In the genomic region with DNA sequence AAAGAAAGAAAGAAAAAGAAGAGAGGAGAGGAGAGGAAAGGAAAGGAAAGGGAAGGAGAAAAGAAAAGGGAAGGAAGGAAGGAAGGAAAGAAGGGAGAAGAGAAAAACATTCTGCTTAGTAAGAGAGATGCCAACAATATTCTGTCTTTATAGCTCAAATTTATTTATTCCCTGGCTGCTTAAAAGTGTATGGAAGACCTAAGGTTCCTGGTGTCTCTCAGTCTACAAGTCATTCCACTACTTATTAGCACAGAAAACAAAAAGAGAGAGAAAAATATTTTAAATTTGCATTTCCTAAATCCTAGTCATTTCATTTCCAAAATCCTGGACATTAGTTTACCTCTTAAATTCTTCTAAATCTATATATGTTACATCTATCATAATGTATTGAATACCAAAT, we compare ENCODE assay signal across 21 cellular contexts. TPM values are rescaled to one million over a fixed set of nuclear protein-coding genes. Genes with fewer than 3 reads are reported as not detected.
DNase-seq lines count a peak whose midpoint lies in the region; ATAC-seq, FAIRE-seq and TF ChIP-seq lines count a peak whose summit lies in the region.
"Had no signal": no experiment of that assay in that cellular context is flagged by ENCODE, and none has a peak within 500 bp of the region (broad histone marks: within the 10 kb centered on the region; RNA-seq: fewer than 3 reads in every experiment).

No MANE protein-coding gene starts in this region.

- no peak for ATAC-seq in HepG2
- no peak for ATAC-seq in right lobe of liver
- no peak for ATAC-seq in K562
- ATAC-seq: CD8-positive, alpha-beta T cell had no signal

- no peak overlapping the region for H3K4me3 ChIP-seq in HepG2 (replicated peaks in 1 of 3; ENCODE audit: insufficient read depth in 1 of 3, low read depth in 2 of 3, low read length in 3 of 3)
- H3K4me3 ChIP-seq in right lobe of liver: no peak overlapping the region
- no peak overlapping the region for H3K4me3 ChIP-seq in K562
- H3K4me3 ChIP-seq: BLaER1 treated with 17β-estradiol and CSF1 and Interleukin-3, amounts not matched to agents 10 nM and 100 nM had no signal

- H3K9me3 ChIP-seq in HepG2 (ENCODE audit: low read length) (no peaks in the 10 kb centered on the region), right lobe of liver (no peaks in the 10 kb centered on the region), K562 (replicated peaks; ENCODE audit: control insufficient read depth, insufficient read depth, low read depth, low read length) (no peaks in the 10 kb centered on the region)
- H3K9me3 ChIP-seq: Caco-2 had no signal

- TF ChIP-seq EP300 in HepG2 (IDR thresholded peaks at IDR 0.05; ENCODE audit: low read depth in 2 of 2, low read length in 2 of 2) (no peak), HepG2 (CRISPR knock-in tag; IDR thresholded peaks at IDR 0.05; ENCODE audit: borderline replicate concordance) (no peak), K562 (IDR thresholded peaks at IDR 0.05; ENCODE audit: low read length) (no peak)

- H2AFZ ChIP-seq in HepG2 (ENCODE audit: low read length): no peak overlapping the region
- H2AFZ ChIP-seq in K562 (ENCODE audit: low read depth, low read length): no peak overlapping the region

- H4K20me1 ChIP-seq in HepG2 (ENCODE audit: insufficient read depth, low read length): no peaks in the 10 kb centered on the region
- no peaks in the 10 kb centered on the region for H4K20me1 ChIP-seq in K562 (replicated peaks; ENCODE audit: control insufficient read depth, insufficient read depth, low read length)
- H4K20me1 ChIP-seq: BLaER1 treated with 17β-estradiol and CSF1 and Interleukin-3, amounts not matched to agents 10 nM and 100 nM had no signal

- CTCF ChIA-PET in HepG2 (lab: Yijun Ruan, JAX; ENCODE audit: low intra/inter-chr PET ratio, low total read pairs): no interaction called here
- CTCF ChIA-PET in K562 (lab: Yijun Ruan, JAX; ENCODE audit: low intra/inter-chr PET ratio): no interaction called here

- H3K27me3 ChIP-seq in HepG2 (ENCODE audit: control insufficient read depth in 1 of 2, insufficient read depth in 2 of 2, low read length in 2 of 2): no peaks in the 10 kb centered on the region
- H3K27me3 ChIP-seq in right lobe of liver: no peaks in the 10 kb centered on the region
- no peaks in the 10 kb centered on the region for H3K27me3 ChIP-seq in K562 (ENCODE audit: control insufficient read depth in 2 of 2, insufficient read depth in 2 of 2, low read length in 2 of 2)
- H3K27me3 ChIP-seq: BLaER1 treated with 17β-estradiol and CSF1 and Interleukin-3, amounts not matched to agents 10 nM and 100 nM had no signal

- in situ Hi-C loops in HepG2 (cut with HindIII; ENCODE audit: extremely low pct_ligation_motif_present, low pct_unique_long_range_greater_than_20kb): no loop called here
- in situ Hi-C loops in K562 (cut with MboI): no loop called here

- FAIRE-seq in HepG2 (lab: Jason Lieb, UNC): no peak
- no peak for FAIRE-seq in K562 (lab: Jason Lieb, UNC)
- FAIRE-seq: A204.1, D721Med, GM12891 had no signal

- no peak overlapping the region for H3K27ac ChIP-seq in HepG2 (ENCODE audit: extremely low read length, insufficient read depth, low read length)
- H3K27ac ChIP-seq in right lobe of liver: no peak overlapping the region
- H3K27ac ChIP-seq in K562 (ENCODE audit: extremely low read depth, low read depth, low read length): no peak overlapping the region
- H3K27ac ChIP-seq: BLaER1 treated with 17β-estradiol and CSF1 and Interleukin-3, amounts not matched to agents 10 nM and 100 nM; C4-2B had no signal

- TF ChIP-seq RAD21 in HepG2 (CRISPR knock-in tag; IDR thresholded peaks at IDR 0.05): no peak
- no peak for TF ChIP-seq RAD21 in K562 (CRISPR knock-in tag; conservative IDR thresholded peaks at IDR 0.05 in 1 of 2, IDR thresholded peaks at IDR 0.05 in 1 of 2)

- POLR2A ChIA-PET in HepG2 (lab: Yijun Ruan, JAX): no interaction called here
- POLR2A ChIA-PET in K562 (lab: Yijun Ruan, JAX): interaction anchor here (1.0 kb wide), 1 partner anchor 18 kb away, joined by 3 read pairs; no protein-coding TSS in a partner anchor

- no peak overlapping the region for H3K4me2 ChIP-seq in HepG2 (ENCODE audit: low read depth, low read length)
- no peak overlapping the region for H3K4me2 ChIP-seq in K562 (ENCODE audit: insufficient read depth, low read length)
- H3K4me2 ChIP-seq: BLaER1 treated with 17β-estradiol and CSF1 and Interleukin-3, amounts not matched to agents 10 nM and 100 nM had no signal

- no peaks in the 10 kb centered on the region for H3K4me1 ChIP-seq in HepG2 (ENCODE audit: insufficient read depth, low read length)
- H3K4me1 ChIP-seq in right lobe of liver: no peaks in the 10 kb centered on the region
- no peaks in the 10 kb centered on the region for H3K4me1 ChIP-seq in K562 (replicated peaks in 1 of 2; ENCODE audit: control insufficient read depth in 2 of 2, insufficient read depth in 2 of 2, low read length in 2 of 2)
- H3K4me1 ChIP-seq: Caco-2 had no signal

- TF ChIP-seq POLR2A in HepG2 (IDR thresholded peaks at IDR 0.05; ENCODE audit: insufficient read depth in 1 of 2, low read depth in 2 of 2, low read length in 2 of 2) (no peak), right lobe of liver (IDR thresholded peaks at IDR 0.05) (no peak), K562 (conservative IDR thresholded peaks at IDR 0.05) (no peak)

- H3K9me1 ChIP-seq in K562 (ENCODE audit: control insufficient read depth, insufficient read depth, low read length): no peaks in the 10 kb centered on the region

- TF ChIP-seq CTCF in HepG2 (CRISPR knock-in tag; IDR thresholded peaks at IDR 0.05) (no peak), right lobe of liver (IDR thresholded peaks at IDR 0.05) (no peak), K562 (IDR thresholded peaks at IDR 0.05 in 2 of 3, conservative IDR thresholded peaks at IDR 0.05 in 1 of 3; ENCODE audit: insufficient read depth in 2 of 3, low read depth in 1 of 3, low read length in 3 of 3) (no peak)

- BruUV-seq in HepG2 (replicated peaks; lab: Mats Ljungman, UMichigan): no TSS peak
- BruUV-seq in K562 (replicated peaks; lab: Mats Ljungman, UMichigan): no TSS peak

- H3K79me2 ChIP-seq in HepG2 (ENCODE audit: insufficient read depth, low read length) (no peaks in the 10 kb centered on the region), K562 (ENCODE audit: control insufficient read depth, insufficient read depth, low read length) (no peaks in the 10 kb centered on the region)

- no peaks in the 10 kb centered on the region for H3K36me3 ChIP-seq in HepG2 (replicated peaks in 1 of 2; ENCODE audit: control insufficient read depth in 1 of 2, insufficient read depth in 2 of 2, low read length in 2 of 2)
- no peaks in the 10 kb centered on the region for H3K36me3 ChIP-seq in right lobe of liver
- no peaks in the 10 kb centered on the region for H3K36me3 ChIP-seq in K562 (ENCODE audit: control insufficient read depth, insufficient read depth, low read length)
- H3K36me3 ChIP-seq: BLaER1 treated with 17β-estradiol and CSF1 and Interleukin-3, amounts not matched to agents 10 nM and 100 nM had no signal

- no peak for DNase-seq in HepG2 (ENCODE audit: low spot score)
- DNase-seq in right lobe of liver: no peak
- DNase-seq in K562 (ENCODE audit: extremely low read depth in 1 of 4, low spot score in 3 of 4): no peak
- DNase-seq in stimulated activated naive CD4-positive, alpha-beta T cell treated with Interleukin-2 at 50 U/mL for 16 hours (lab: John Stamatoyannopoulos, UW): no peak
- DNase-seq in activated effector memory CD4-positive, alpha-beta T cell treated with Interleukin-2 at 50 U/mL for 16 hours: no peak
- DNase-seq: 8988T; ACHN; Caco-2; Calu3; CD4-positive, alpha-beta T cell; CD8-positive, alpha-beta T cell; DMS79 treated with DMSO at 0.1 percent for 48 hours; GF-D8 had no signal

- no peak overlapping the region for H3K9ac ChIP-seq in HepG2 (ENCODE audit: insufficient read depth, low read depth, low read length)
- no peak overlapping the region for H3K9ac ChIP-seq in K562 (ENCODE audit: insufficient read depth in 1 of 2, low read depth in 2 of 2, low read length in 2 of 2)
- H3K9ac ChIP-seq: BLaER1 treated with 17β-estradiol and CSF1 and Interleukin-3, amounts not matched to agents 10 nM and 100 nM had no signal

- intact Hi-C loops in HepG2 (cut with micrococcal nuclease; ENCODE audit: unreplicated experiment): no loop called here
- intact Hi-C loops in right lobe of liver (cut with DNase I): no loop called here
- intact Hi-C loops in K562 (cut with micrococcal nuclease): no loop called here

RNA-seq across cellular contexts. Expression of a gene that starts 53.6 kb away (rescaled TPM):
- total RNA-seq in HepG2 (2016; rRNA removed; fragmentation: Illumina TruSeq; extraction: Trizol): not detected in 2 replicates
- not detected in 2 replicates for total RNA-seq in HepG2 (2016; cell fraction: cytosol; rRNA removed; fragmentation: Illumina TruSeq; extraction: Trizol; ENCODE audit: low read depth)
- not detected in 2 replicates for total RNA-seq in HepG2 (2016; cell fraction: insoluble cytoplasmic fraction; rRNA removed; fragmentation: Illumina TruSeq; extraction: Trizol)
- total RNA-seq in HepG2 (2016; cell fraction: membrane; rRNA removed; fragmentation: Illumina TruSeq; extraction: Trizol): not detected in 2 replicates
- not detected in 2 replicates for total RNA-seq in HepG2 (2016; cell fraction: nucleus; rRNA removed; fragmentation: Illumina TruSeq; extraction: Trizol)
- not detected in 2 replicates for polyA plus RNA-seq in HepG2 (2011; rRNA removed)
- not detected in 2 replicates for polyA plus RNA-seq in HepG2 (2011; cell fraction: cytosol; rRNA removed)
- polyA plus RNA-seq in HepG2 (2011; cell fraction: nucleus; rRNA removed): not detected in 2 replicates
- polyA plus RNA-seq in HepG2 (2012): not detected in 2 replicates
- polyA plus RNA-seq in HepG2 (2016; cell fraction: cytosol; fragmentation: Illumina TruSeq; extraction: Trizol; ENCODE audit: low read depth): not detected in 2 replicates
- not detected in 2 replicates for polyA plus RNA-seq in HepG2 (2016; cell fraction: insoluble cytoplasmic fraction; fragmentation: Illumina TruSeq; extraction: Trizol; ENCODE audit: low read depth)
- not detected in 2 replicates for polyA plus RNA-seq in HepG2 (2016; cell fraction: membrane; fragmentation: Illumina TruSeq; extraction: Trizol; ENCODE audit: low read depth)
- not detected in 2 replicates for polyA plus RNA-seq in HepG2 (2016; cell fraction: nucleus; fragmentation: Illumina TruSeq; extraction: Trizol; ENCODE audit: insufficient read depth, low read depth)
- not detected in 2 replicates for polyA minus RNA-seq in HepG2 (2011; rRNA and poly(A)+ RNA removed; ENCODE audit: low replicate concordance)
- not detected in 2 replicates for polyA minus RNA-seq in HepG2 (2011; cell fraction: cytosol; rRNA and poly(A)+ RNA removed)
- polyA minus RNA-seq in HepG2 (2011; cell fraction: nucleus; rRNA and poly(A)+ RNA removed): not detected in 2 replicates
- total RNA-seq in right lobe of liver: not detected
- not detected in 2 replicates for total RNA-seq in K562 (2011; cell fraction: chromatin; rRNA removed; ENCODE audit: low replicate concordance)
- total RNA-seq in K562 (2011; cell fraction: nucleolus; rRNA removed): not detected in 2 replicates
- not detected in 2 replicates for total RNA-seq in K562 (2011; cell fraction: nucleoplasm; rRNA removed)
- not detected in 2 replicates for total RNA-seq in K562 (2014; rRNA removed)
- total RNA-seq in K562 (2014; rRNA removed; fragmentation: Illumina TruSeq; extraction: Trizol): not detected in 2 replicates
- total RNA-seq in K562 (2015; rRNA removed; fragmentation: Illumina TruSeq; extraction: Trizol): not detected in 2 replicates
- total RNA-seq in K562 (2021): not detected in 2 replicates
- polyA plus RNA-seq in K562 (2011; rRNA removed): not detected in 2 replicates
- not detected in 2 replicates for polyA plus RNA-seq in K562 (2011; cell fraction: cytosol; rRNA removed)
- polyA plus RNA-seq in K562 (2011; cell fraction: nucleus; rRNA removed): not detected in 2 replicates
- polyA plus RNA-seq in K562 (2012): not detected in 2 replicates
- not detected in 2 replicates for polyA plus RNA-seq in K562 (2014; fragmentation: Illumina TruSeq; extraction: Trizol)
- polyA plus RNA-seq in K562 (2014; fragmentation: Nextera tagmentation; extraction: Ambion mirVana): not detected
- not detected in 2 replicates for polyA plus RNA-seq in K562 (2014; rRNA removed)
- polyA minus RNA-seq in K562 (2011; rRNA and poly(A)+ RNA removed): not detected in 2 replicates
- not detected in 2 replicates for polyA minus RNA-seq in K562 (2011; cell fraction: cytosol; rRNA and poly(A)+ RNA removed)
- polyA minus RNA-seq in K562 (2011; cell fraction: nucleus; rRNA and poly(A)+ RNA removed): not detected in 2 replicates
- total RNA-seq: A673; Caco-2; Calu3; CD4-positive, alpha-beta T cell; CD8-positive, alpha-beta T cell had no signal
- polyA plus RNA-seq: AG04450, BJ had no signal
